8 cellular contexts compared by ENCODE assay signal in genomic region chr14:30558362-30558674, GRCh38. TPM values are rescaled to one million over a fixed set of nuclear protein-coding genes. Genes with fewer than 3 reads are reported as not detected.
DNase-seq lines count a peak whose midpoint lies in the region; ATAC-seq and TF ChIP-seq lines count a peak whose summit lies in the region.

No MANE protein-coding gene starts in this region.

- peaks cover 3% of the 10 kb centered on the region for H3K9me3 Mint-ChIP-seq in T-helper 2 cell treated with Interferon-gamma antibody and Interleukin-4, amounts not matched to agents 5 μg/mL and 100 μg/mL, for 36 hours
- no peaks in the 10 kb centered on the region for H3K9me3 Mint-ChIP-seq in activated naive CD8-positive, alpha-beta T cell treated with anti-CD3 and anti-CD28 coated beads, Interleukin-2, amount 50 U/mL, for 24 hours

- no peak for ATAC-seq in activated naive CD8-positive, alpha-beta T cell treated with anti-CD3 and anti-CD28 coated beads, Interleukin-2, amount 50 U/mL, for 24 hours

- TF ChIP-seq CTCF in suprapubic skin (IDR thresholded peaks at IDR 0.05) = no peak

- peak overlapping the region; percentile 74 for H3K27ac ChIP-seq in suprapubic skin

- peak overlapping the region; percentile 71 for H3K4me3 ChIP-seq in suprapubic skin

- no peaks in the 10 kb centered on the region for H3K9me3 ChIP-seq in suprapubic skin

- no peaks in the 10 kb centered on the region for H3K27me3 ChIP-seq in suprapubic skin

- peaks cover 4% of the 10 kb centered on the region for H3K27me3 Mint-ChIP-seq in T-helper 2 cell treated with Interferon-gamma antibody and Interleukin-4, amounts not matched to agents 5 μg/mL and 100 μg/mL, for 36 hours (ENCODE audit: low read depth)
- peaks cover 5% of the 10 kb centered on the region for H3K27me3 Mint-ChIP-seq in activated naive CD8-positive, alpha-beta T cell treated with anti-CD3 and anti-CD28 coated beads, Interleukin-2, amount 50 U/mL, for 24 hours

- no peaks in the 10 kb centered on the region for H3K36me3 ChIP-seq in suprapubic skin

- peaks cover 21% of the 10 kb centered on the region for H3K4me1 ChIP-seq in suprapubic skin

- peaks cover 22% of the 10 kb centered on the region for H3K4me1 Mint-ChIP-seq in T-helper 2 cell treated with Interferon-gamma antibody and Interleukin-4, amounts not matched to agents 5 μg/mL and 100 μg/mL, for 36 hours (ENCODE audit: low read depth)
- H3K4me1 Mint-ChIP-seq in activated naive CD8-positive, alpha-beta T cell treated with anti-CD3 and anti-CD28 coated beads, Interleukin-2, amount 50 U/mL, for 24 hours = peaks cover 35% of the 10 kb centered on the region

- WGBS in suprapubic skin = 31% methylated on average over 6 of the region's 6 CpGs

- TF ChIP-seq POLR2A in suprapubic skin (IDR thresholded peaks at IDR 0.05) = no peak

- peak overlapping the region; percentile 99 for H3K4me3 Mint-ChIP-seq in T-helper 2 cell treated with Interferon-gamma antibody and Interleukin-4, amounts not matched to agents 5 μg/mL and 100 μg/mL, for 36 hours
- H3K4me3 Mint-ChIP-seq in activated naive CD8-positive, alpha-beta T cell treated with anti-CD3 and anti-CD28 coated beads, Interleukin-2, amount 50 U/mL, for 24 hours = peak overlapping the region; percentile 96

- peaks cover 22% of the 10 kb centered on the region for H3K36me3 Mint-ChIP-seq in T-helper 2 cell treated with Interferon-gamma antibody and Interleukin-4, amounts not matched to agents 5 μg/mL and 100 μg/mL, for 36 hours (ENCODE audit: low read depth)
- peaks cover 21% of the 10 kb centered on the region for H3K36me3 Mint-ChIP-seq in activated naive CD8-positive, alpha-beta T cell treated with anti-CD3 and anti-CD28 coated beads, Interleukin-2, amount 50 U/mL, for 24 hours (ENCODE audit: low read depth)

- no peak for DNase-seq in T-helper 2 cell treated with Interferon-gamma antibody and Interleukin-4, amounts not matched to agents 5 μg/mL and 100 μg/mL, for 36 hours (ENCODE audit: low spot score)
- DNase-seq in T-helper 2 cell (no peak), left kidney (ENCODE audit: low read depth, low spot score) (peak; percentile 8), suprapubic skin (ENCODE audit: low spot score in 2 of 2) (no peak), AML-193 (lab: John Stamatoyannopoulos, UW) (no peak), cerebellar cortex (ENCODE audit: low spot score) (no peak), islet precursor cell (no peak)
- no peak for DNase-seq in activated naive CD8-positive, alpha-beta T cell treated with anti-CD3 and anti-CD28 coated beads, Interleukin-2, amount 50 U/mL, for 24 hours

- peak overlapping the region; percentile 100 for H3K27ac Mint-ChIP-seq in T-helper 2 cell treated with Interferon-gamma antibody and Interleukin-4, amounts not matched to agents 5 μg/mL and 100 μg/mL, for 36 hours
- H3K27ac Mint-ChIP-seq in activated naive CD8-positive, alpha-beta T cell treated with anti-CD3 and anti-CD28 coated beads, Interleukin-2, amount 50 U/mL, for 24 hours = peak overlapping the region; percentile 97

- no peak for TF ChIP-seq EP300 in suprapubic skin (IDR thresholded peaks at IDR 0.05)

RNA-seq across cellular contexts. Expression of gene G2E3, which starts 0.6 kb away (rescaled TPM):
- 10 to 100 TPM in 2 of 4 donors, 1 to 10 TPM in 2; 7.3 to 13.9 (median 9.7) TPM for total RNA-seq in suprapubic skin
